Comparison of ENCODE assay signal across 12 cellular contexts in genomic region chr4:168421055-168421454, GRCh38. TPM values are rescaled to one million over a fixed set of nuclear protein-coding genes. Genes with fewer than 3 reads are reported as not detected.
DNase-seq lines count a peak whose midpoint lies in the region; ATAC-seq, FAIRE-seq and TF ChIP-seq lines count a peak whose summit lies in the region.
"Had no signal": no experiment of that assay in that cellular context is flagged by ENCODE, and none has a peak within 500 bp of the region (broad histone marks: within the 10 kb centered on the region; RNA-seq: fewer than 3 reads in every experiment).

No MANE protein-coding gene starts in this region.

- H3K27me3 ChIP-seq in breast epithelium (no peaks in the 10 kb centered on the region), K562 (ENCODE audit: control insufficient read depth in 2 of 2, insufficient read depth in 2 of 2, low read length in 2 of 2) (no peaks in the 10 kb centered on the region)

- no peaks in the 10 kb centered on the region for H3K9me1 ChIP-seq in K562 (ENCODE audit: control insufficient read depth, insufficient read depth, low read length)

- POLR2A ChIA-PET in MCF 10A (lab: Yijun Ruan, JAX) (interaction anchor here (1.7 kb wide), 1 partner anchor 59 kb away, joined by 7 read pairs; the partner anchor contains the start of gene DDX60L), K562 (lab: Yijun Ruan, JAX) (no interaction called here)

- BruUV-seq in MCF 10A (replicated peaks; lab: Mats Ljungman, UMichigan) = no TSS peak
- BruUV-seq in Calu3 (replicated peaks; lab: Mats Ljungman, UMichigan) = no TSS peak
- BruUV-seq in K562 (replicated peaks; lab: Mats Ljungman, UMichigan) = no TSS peak

- peaks cover 12% of the 10 kb centered on the region for H3K4me1 Mint-ChIP-seq in MCF 10A (ENCODE audit: insufficient read depth, unreplicated experiment)
- H3K4me1 Mint-ChIP-seq in Calu3 (ENCODE audit: low read depth, unreplicated experiment) = peaks cover 22% of the 10 kb centered on the region

- TF ChIP-seq POLR2A in breast epithelium (IDR thresholded peaks at IDR 0.05) = no peak
- TF ChIP-seq POLR2A in K562 (conservative IDR thresholded peaks at IDR 0.05) = no peak

- DNase-seq in MCF 10A (ENCODE audit: unreplicated experiment) (no peak), breast epithelium (ENCODE audit: low spot score in 2 of 2) (no peak), Calu3 (no peak), K562 (ENCODE audit: extremely low read depth in 1 of 4, low spot score in 3 of 4) (no peak), GOT3 (lab: John Stamatoyannopoulos, UW) (no peak)
- DNase-seq: DMS 273 treated with DMSO at 0.1 percent for 48 hours, HCEC 1CT had no signal

- no peak for TF ChIP-seq RAD21 in K562 (CRISPR knock-in tag; conservative IDR thresholded peaks at IDR 0.05 in 1 of 2, IDR thresholded peaks at IDR 0.05 in 1 of 2)

- no peaks in the 10 kb centered on the region for H3K4me1 ChIP-seq in breast epithelium
- H3K4me1 ChIP-seq in K562 (replicated peaks in 1 of 2; ENCODE audit: control insufficient read depth in 2 of 2, insufficient read depth in 2 of 2, low read length in 2 of 2) = peaks cover 0 to 4% of the 10 kb centered on the region in 2 experiments; a peak in 2 of 5 replicates

- H3K9me3 Mint-ChIP-seq in MCF 10A (ENCODE audit: unreplicated experiment) (no peaks in the 10 kb centered on the region), Calu3 (ENCODE audit: low read depth, unreplicated experiment) (no peaks in the 10 kb centered on the region)
- H3K9me3 Mint-ChIP-seq: HFFc6 had no signal

- 17% methylated on average over 3 of the region's 3 CpGs for WGBS in K562 (ENCODE audit: insufficient coverage, low coverage, missing lambda C conversion rate)

- H3K9ac ChIP-seq in K562 (ENCODE audit: insufficient read depth in 1 of 2, low read depth in 2 of 2, low read length in 2 of 2) = no peak overlapping the region

- H4K20me1 ChIP-seq in K562 (replicated peaks; ENCODE audit: control insufficient read depth, insufficient read depth, low read length) = peaks cover 4% of the 10 kb centered on the region; the same call in 1 of the 2 replicates

- H3K9me3 ChIP-seq in breast epithelium (no peaks in the 10 kb centered on the region), K562 (replicated peaks; ENCODE audit: control insufficient read depth, insufficient read depth, low read depth, low read length) (no peaks in the 10 kb centered on the region)

- H3K4me3 Mint-ChIP-seq in MCF 10A (ENCODE audit: unreplicated experiment) (peak overlapping the region; percentile 56), Calu3 (ENCODE audit: low read depth, unreplicated experiment) (peak overlapping the region; percentile 61)
- H3K4me3 Mint-ChIP-seq: HFFc6 had no signal

- H3K4me2 ChIP-seq in K562 (ENCODE audit: insufficient read depth, low read length) = no peak overlapping the region

- H3K79me2 ChIP-seq in K562 (ENCODE audit: control insufficient read depth, insufficient read depth, low read length) = no peaks in the 10 kb centered on the region

- no peaks in the 10 kb centered on the region for H3K27me3 Mint-ChIP-seq in MCF 10A (ENCODE audit: insufficient read depth, unreplicated experiment)
- H3K27me3 Mint-ChIP-seq in Calu3 (ENCODE audit: unreplicated experiment) = no peaks in the 10 kb centered on the region

- H3K27ac ChIP-seq in breast epithelium (no peak overlapping the region), K562 (ENCODE audit: extremely low read depth, low read depth, low read length) (no peak overlapping the region)

- FAIRE-seq in K562 (lab: Jason Lieb, UNC) = no peak
- FAIRE-seq: GM12878, GM18507 had no signal

- H3K4me3 ChIP-seq in breast epithelium (peak overlapping the region in 1 of 3 donors; percentile 19), K562 (no peak overlapping the region)
- H3K4me3 ChIP-seq: GM12878 had no signal

- intact Hi-C loops in MCF 10A (cut with micrococcal nuclease) (no loop called here), breast epithelium (cut with DNase I; ENCODE audit: low total_unique reads) (no loop called here), Calu3 (cut with micrococcal nuclease; ENCODE audit: unreplicated experiment) (no loop called here), K562 (cut with micrococcal nuclease) (no loop called here)

- no peak for TF ChIP-seq CTCF in MCF 10A (IDR thresholded peaks at IDR 0.05; ENCODE audit: unreplicated experiment)
- TF ChIP-seq CTCF in breast epithelium (IDR thresholded peaks at IDR 0.05) = no peak
- TF ChIP-seq CTCF in Calu3 (IDR thresholded peaks at IDR 0.05; ENCODE audit: unreplicated experiment) = no peak
- TF ChIP-seq CTCF in K562 (IDR thresholded peaks at IDR 0.05 in 2 of 3, conservative IDR thresholded peaks at IDR 0.05 in 1 of 3; ENCODE audit: insufficient read depth in 2 of 3, low read depth in 1 of 3, low read length in 3 of 3) = no peak

- no peaks in the 10 kb centered on the region for H3K36me3 ChIP-seq in breast epithelium
- H3K36me3 ChIP-seq in K562 (ENCODE audit: control insufficient read depth, insufficient read depth, low read length) = no peaks in the 10 kb centered on the region

- H2AFZ ChIP-seq in K562 (ENCODE audit: low read depth, low read length) = no peak overlapping the region

- peaks cover 5% of the 10 kb centered on the region for H3K36me3 Mint-ChIP-seq in MCF 10A (ENCODE audit: insufficient read depth, unreplicated experiment)
- peaks cover 13% of the 10 kb centered on the region for H3K36me3 Mint-ChIP-seq in Calu3 (ENCODE audit: insufficient read depth, unreplicated experiment)

- CTCF ChIA-PET in MCF 10A (lab: Yijun Ruan, JAX) (no interaction called here), Calu3 (lab: Charles Lee) (no interaction called here), K562 (lab: Yijun Ruan, JAX; ENCODE audit: low intra/inter-chr PET ratio) (no interaction called here)

- in situ Hi-C loops in K562 (cut with MboI) = no loop called here

- TF ChIP-seq EP300 in K562 (IDR thresholded peaks at IDR 0.05; ENCODE audit: low read length) = no peak

- no peak for ATAC-seq in K562
- ATAC-seq in GM18517 (IDR thresholded peaks at IDR 0.05; ENCODE audit: unreplicated experiment) = no peak
- no peak for ATAC-seq in GM21723 (IDR thresholded peaks at IDR 0.05; ENCODE audit: unreplicated experiment)
- ATAC-seq: GM12878 had no signal

- peak overlapping the region; percentile 58 for H3K27ac Mint-ChIP-seq in MCF 10A (ENCODE audit: low read depth, unreplicated experiment)
- H3K27ac Mint-ChIP-seq in Calu3 (ENCODE audit: unreplicated experiment) = peak overlapping the region; percentile 91
- H3K27ac Mint-ChIP-seq: HFFc6 had no signal

TF ChIP-seq in K562, 482 proteins besides CTCF, POLR2A, EP300 and RAD21:
- TF ChIP-seq KLF13 (tag; IDR thresholded peaks at IDR 0.05; ENCODE audit: borderline replicate concordance, low read depth) (no peak), MAFG (tag; conservative IDR thresholded peaks at IDR 0.05) (0 out of 2 replicates have a peak, but pooled peaks have one; percentile 12), ZNF316 (IDR thresholded peaks at IDR 0.05) (peak; percentile 85), C11orf30 (IDR thresholded peaks at IDR 0.05; ENCODE audit: low read depth) (peak; percentile 49; the same call in 1 of the 2 replicates)

RNA-seq across cellular contexts. Expression of gene DDX60L, which starts 59.2 kb away (rescaled TPM):
- 3.4 and 6.1 TPM in 2 replicates for total RNA-seq in MCF 10A (2022)
- total RNA-seq in breast epithelium = 10 to 100 TPM; 13.4 to 21.0 (median 18.4) TPM
- total RNA-seq in Calu3 (2022) = 32.5 and 73.2 TPM in 2 replicates
- total RNA-seq in K562 (2011; cell fraction: chromatin; rRNA removed; ENCODE audit: low replicate concordance) = 1.5 and 3.8 TPM in 2 replicates
- total RNA-seq in K562 (2011; cell fraction: nucleolus; rRNA removed) = 0.50 and 1.1 TPM in 2 replicates
- total RNA-seq in K562 (2011; cell fraction: nucleoplasm; rRNA removed) = 1.9 and 2.1 TPM in 2 replicates
- 1.2 and 2.0 TPM in 2 replicates for total RNA-seq in K562 (2014; rRNA removed)
- 2.9 and 3.9 TPM in 2 replicates for total RNA-seq in K562 (2014; rRNA removed; fragmentation: Illumina TruSeq; extraction: Trizol)
- total RNA-seq in K562 (2015; rRNA removed; fragmentation: Illumina TruSeq; extraction: Trizol) = 2.8 and 3.3 TPM in 2 replicates
- 2.3 and 2.6 TPM in 2 replicates for total RNA-seq in K562 (2021)
- 0.24 and 0.40 TPM in 2 replicates for polyA plus RNA-seq in K562 (2011; rRNA removed)
- polyA plus RNA-seq in K562 (2011; cell fraction: cytosol; rRNA removed) = 0.09 and 0.22 TPM in 2 replicates
- polyA plus RNA-seq in K562 (2011; cell fraction: nucleus; rRNA removed) = 0.23 and 0.29 TPM in 2 replicates
- 2.3 and 7.1 TPM in 2 replicates for polyA plus RNA-seq in K562 (2012)
- 2.9 and 3.0 TPM in 2 replicates for polyA plus RNA-seq in K562 (2014; fragmentation: Illumina TruSeq; extraction: Trizol)
- 1 to 10 TPM; 1.3 to 2.5 TPM for polyA plus RNA-seq in K562 (2014; fragmentation: Nextera tagmentation; extraction: Ambion mirVana)
- polyA plus RNA-seq in K562 (2014; rRNA removed) = 1.8 and 3.0 TPM in 2 replicates
- 0.24 and 0.35 TPM in 2 replicates for polyA minus RNA-seq in K562 (2011; rRNA and poly(A)+ RNA removed)
- polyA minus RNA-seq in K562 (2011; cell fraction: cytosol; rRNA and poly(A)+ RNA removed) = not detected in 2 replicates
- 0.11 and 0.40 TPM in 2 replicates for polyA minus RNA-seq in K562 (2011; cell fraction: nucleus; rRNA and poly(A)+ RNA removed)
